Comparison of ENCODE assay signal across 14 cellular contexts in genomic region chr16:90083139-90083538, GRCh38. TPM values are rescaled to one million over a fixed set of nuclear protein-coding genes. Genes with fewer than 3 reads are reported as not detected.
DNase-seq lines count a peak whose midpoint lies in the region; ATAC-seq and TF ChIP-seq lines count a peak whose summit lies in the region.
"Had no signal": no experiment of that assay in that cellular context is flagged by ENCODE, and none has a peak within 500 bp of the region (broad histone marks: within the 10 kb centered on the region; RNA-seq: fewer than 3 reads in every experiment).

No MANE protein-coding gene starts in this region.

- H3K9me3 ChIP-seq in CD4-positive, alpha-beta memory T cell (ENCODE audit: control insufficient read depth in 1 of 2, low read length in 2 of 2), result no peaks in the 10 kb centered on the region
- no peaks in the 10 kb centered on the region for H3K9me3 ChIP-seq in osteoblast (ENCODE audit: low read depth, low read length)
- H3K9me3 ChIP-seq: body of pancreas had no signal

- H4K20me1 ChIP-seq in osteoblast (ENCODE audit: insufficient read depth, low read length), result no peaks in the 10 kb centered on the region

- no peaks in the 10 kb centered on the region for H3K36me3 Mint-ChIP-seq in activated CD4-positive, alpha-beta T cell treated with anti-CD3 and anti-CD28 coated beads, Interleukin-2, amount 10 ng/mL, durations not matched to agents 24 days and 14 days (ENCODE audit: low read depth)
- peaks cover 0 to 5% of the 10 kb centered on the region in 2 donors for H3K36me3 Mint-ChIP-seq in CD4-positive, alpha-beta memory T cell
- no peaks in the 10 kb centered on the region for H3K36me3 Mint-ChIP-seq in activated CD8-positive, alpha-beta T cell treated with anti-CD3 and anti-CD28 coated beads, Interleukin-2, amount 10 ng/mL, durations not matched to agents 7 days and 5 days (ENCODE audit: low read depth)
- no peaks in the 10 kb centered on the region for H3K36me3 Mint-ChIP-seq in naive B cell

- no peak for TF ChIP-seq POLR2A in erythroblast (IDR thresholded peaks at IDR 0.05; ENCODE audit: low read length)

- no peak for DNase-seq in activated CD4-positive, alpha-beta T cell treated with anti-CD3 and anti-CD28 coated beads, Interleukin-2, amount 10 ng/mL, durations not matched to agents 24 days and 14 days
- no peak for DNase-seq in activated CD4-positive, alpha-beta T cell treated with anti-CD3 and anti-CD28 coated beads for 1 hour
- no peak for DNase-seq in CD4-positive, alpha-beta memory T cell
- DNase-seq in activated CD8-positive, alpha-beta T cell treated with anti-CD3 and anti-CD28 coated beads, Interleukin-2, amount 10 ng/mL, durations not matched to agents 7 days and 5 days, result no peak
- DNase-seq in naive B cell (no peak), erythroblast (lab: John Stamatoyannopoulos, UW) (no peak), osteoblast (ENCODE audit: insufficient read length, low spot score, missing footprints) (no peak), cerebellar cortex (ENCODE audit: low spot score) (no peak)
- DNase-seq: left colon, NCI-H510A treated with DMSO at 0.1 percent for 48 hours had no signal

- peaks cover 16% of the 10 kb centered on the region for H3K4me1 Mint-ChIP-seq in activated CD4-positive, alpha-beta T cell treated with anti-CD3 and anti-CD28 coated beads, Interleukin-2, amount 10 ng/mL, durations not matched to agents 24 days and 14 days
- peaks cover 8 to 14% (median 9%) of the 10 kb centered on the region in 4 donors for H3K4me1 Mint-ChIP-seq in CD4-positive, alpha-beta memory T cell
- H3K4me1 Mint-ChIP-seq in activated CD8-positive, alpha-beta T cell treated with anti-CD3 and anti-CD28 coated beads, Interleukin-2, amount 10 ng/mL, durations not matched to agents 7 days and 5 days (ENCODE audit: low read depth), result peaks cover 8% of the 10 kb centered on the region
- H3K4me1 Mint-ChIP-seq in naive B cell, result peaks cover 10 to 13% (median 12%) of the 10 kb centered on the region in 3 donors

- ATAC-seq in activated CD8-positive, alpha-beta T cell treated with anti-CD3 and anti-CD28 coated beads, Interleukin-2, amount 10 ng/mL, durations not matched to agents 7 days and 5 days, result no peak
- ATAC-seq in naive B cell (ENCODE audit: low read depth in 2 of 2), result no peak

- H3K27ac Mint-ChIP-seq in activated CD4-positive, alpha-beta T cell treated with anti-CD3 and anti-CD28 coated beads, Interleukin-2, amount 10 ng/mL, durations not matched to agents 24 days and 14 days, result peak overlapping the region; percentile 29
- peak overlapping the region in 6 of 7 donors; percentile 8 to 95 (median 74) for H3K27ac Mint-ChIP-seq in CD4-positive, alpha-beta memory T cell
- H3K27ac Mint-ChIP-seq in activated CD8-positive, alpha-beta T cell treated with anti-CD3 and anti-CD28 coated beads, Interleukin-2, amount 10 ng/mL, durations not matched to agents 7 days and 5 days, result no peak overlapping the region
- no peak overlapping the region for H3K27ac Mint-ChIP-seq in naive B cell

- H2AFZ ChIP-seq in osteoblast (ENCODE audit: low read length), result no peak overlapping the region

- no peak overlapping the region for H3K4me3 ChIP-seq in CD4-positive, alpha-beta memory T cell (ENCODE audit: low read length in 2 of 2)
- H3K4me3 ChIP-seq in osteoblast (ENCODE audit: insufficient read depth, low read length), result no peak overlapping the region
- H3K4me3 ChIP-seq: body of pancreas had no signal

- H3K4me1 ChIP-seq in CD4-positive, alpha-beta memory T cell (ENCODE audit: insufficient read depth, low read length), result peaks cover 7% of the 10 kb centered on the region
- no peaks in the 10 kb centered on the region for H3K4me1 ChIP-seq in osteoblast (ENCODE audit: insufficient read depth, low read length)

- no peak overlapping the region for H3K27ac ChIP-seq in CD4-positive, alpha-beta memory T cell (ENCODE audit: low read depth, low read length)
- H3K27ac ChIP-seq in osteoblast (ENCODE audit: low read depth, low read length), result no peak overlapping the region

- no peak for TF ChIP-seq CTCF in osteoblast (IDR thresholded peaks at IDR 0.05; ENCODE audit: extremely low read depth, low read depth, low read length)

- H3K27me3 ChIP-seq in CD4-positive, alpha-beta memory T cell (ENCODE audit: insufficient read depth, low read length), result no peaks in the 10 kb centered on the region
- no peaks in the 10 kb centered on the region for H3K27me3 ChIP-seq in osteoblast (ENCODE audit: insufficient read depth, low read length)
- H3K27me3 ChIP-seq: body of pancreas had no signal

- peaks cover 26% of the 10 kb centered on the region for H3K27me3 Mint-ChIP-seq in activated CD4-positive, alpha-beta T cell treated with anti-CD3 and anti-CD28 coated beads, Interleukin-2, amount 10 ng/mL, durations not matched to agents 24 days and 14 days
- H3K27me3 Mint-ChIP-seq in CD4-positive, alpha-beta memory T cell, result peaks cover 1 to 12% of the 10 kb centered on the region in 2 donors
- peaks cover 22% of the 10 kb centered on the region for H3K27me3 Mint-ChIP-seq in activated CD8-positive, alpha-beta T cell treated with anti-CD3 and anti-CD28 coated beads, Interleukin-2, amount 10 ng/mL, durations not matched to agents 7 days and 5 days (ENCODE audit: low read depth)
- H3K27me3 Mint-ChIP-seq in naive B cell, result peaks cover 7 to 45% (median 8%) of the 10 kb centered on the region in 3 donors

- CTCF ChIA-PET in CD4-positive, alpha-beta memory T cell (lab: Charles Lee; ENCODE audit: partially characterized antibody), result interaction anchor here (0.7 to 1.6 kb wide), 3 partner anchors 60 to 85 kb away, joined by 3 read pairs; no protein-coding TSS in a partner anchor
- CTCF ChIA-PET in activated CD8-positive, alpha-beta T cell treated with anti-CD3 and anti-CD28 coated beads, Interleukin-2, amount 10 ng/mL, durations not matched to agents 7 days and 5 days (lab: Charles Lee), result interaction anchor here (1.6 to 2.7 kb wide), 2 partner anchors 10 to 19 kb away, joined by 5 to 18 read pairs; no protein-coding TSS in a partner anchor

- H3K4me3 Mint-ChIP-seq in activated CD4-positive, alpha-beta T cell treated with anti-CD3 and anti-CD28 coated beads, Interleukin-2, amount 10 ng/mL, durations not matched to agents 24 days and 14 days, result peak overlapping the region; percentile 88
- H3K4me3 Mint-ChIP-seq in CD4-positive, alpha-beta memory T cell, result peak overlapping the region; percentile 90 to 98 (median 98)
- peak overlapping the region; percentile 80 for H3K4me3 Mint-ChIP-seq in activated CD8-positive, alpha-beta T cell treated with anti-CD3 and anti-CD28 coated beads, Interleukin-2, amount 10 ng/mL, durations not matched to agents 7 days and 5 days
- peak overlapping the region; percentile 84 to 98 (median 96) for H3K4me3 Mint-ChIP-seq in naive B cell

- POLR2A ChIA-PET in CD4-positive, alpha-beta memory T cell (lab: Charles Lee; ENCODE audit: partially characterized antibody), result no interaction called here
- POLR2A ChIA-PET in activated CD8-positive, alpha-beta T cell treated with anti-CD3 and anti-CD28 coated beads, Interleukin-2, amount 10 ng/mL, durations not matched to agents 7 days and 5 days (lab: Charles Lee), result no interaction called here

- intact Hi-C loops in activated CD4-positive, alpha-beta T cell treated with anti-CD3 and anti-CD28 coated beads, Interleukin-2, amount 10 ng/mL, durations not matched to agents 24 days and 14 days (cut with micrococcal nuclease), result no loop called here
- intact Hi-C loops in CD4-positive, alpha-beta memory T cell (cut with micrococcal nuclease), result no loop called here

- no peaks in the 10 kb centered on the region for H3K9me3 Mint-ChIP-seq in activated CD4-positive, alpha-beta T cell treated with anti-CD3 and anti-CD28 coated beads, Interleukin-2, amount 10 ng/mL, durations not matched to agents 24 days and 14 days
- H3K9me3 Mint-ChIP-seq in CD4-positive, alpha-beta memory T cell, result peaks cover 0 to 10% (median 0%) of the 10 kb centered on the region in 8 donors
- no peaks in the 10 kb centered on the region for H3K9me3 Mint-ChIP-seq in activated CD8-positive, alpha-beta T cell treated with anti-CD3 and anti-CD28 coated beads, Interleukin-2, amount 10 ng/mL, durations not matched to agents 7 days and 5 days (ENCODE audit: insufficient read depth)
- peaks cover 0 to 3% (median 0%) of the 10 kb centered on the region in 7 donors for H3K9me3 Mint-ChIP-seq in naive B cell

- H3K79me2 ChIP-seq in osteoblast (ENCODE audit: insufficient read depth, low read length), result no peaks in the 10 kb centered on the region

- no peaks in the 10 kb centered on the region for H3K36me3 ChIP-seq in CD4-positive, alpha-beta memory T cell (ENCODE audit: insufficient read depth, low read length)
- no peaks in the 10 kb centered on the region for H3K36me3 ChIP-seq in osteoblast (ENCODE audit: insufficient read depth, low read length)
- H3K36me3 ChIP-seq: tibial nerve had no signal

- no peak overlapping the region for H3K4me2 ChIP-seq in osteoblast (ENCODE audit: insufficient read depth, low read length)

RNA-seq across cellular contexts. Expression of gene PRDM7, which starts 6.0 kb away (rescaled TPM):
- total RNA-seq in activated CD4-positive, alpha-beta T cell treated with anti-CD3 and anti-CD28 coated beads, Interleukin-2, amount 10 ng/mL, durations not matched to agents 24 days and 14 days, result not detected in 2 replicates
- not detected for total RNA-seq in CD4-positive, alpha-beta memory T cell
- polyA plus RNA-seq in CD4-positive, alpha-beta memory T cell, result not detected
- total RNA-seq in activated CD8-positive, alpha-beta T cell treated with anti-CD3 and anti-CD28 coated beads, Interleukin-2, amount 10 ng/mL, durations not matched to agents 7 days and 5 days, result not detected
- not detected for polyA plus RNA-seq in naive B cell (ENCODE audit: low read depth in 6 of 6)
- total RNA-seq in osteoblast, result not detected in 2 replicates
- total RNA-seq: body of pancreas, left colon, renal cortical epithelial cell, tibial nerve had no signal
- polyA plus RNA-seq: AG04450 had no signal

Comparison
In these comparisons a context has a peak if more than half of its experiments do, and no peak if none do; other contexts are left out.
1. H3K27ac Mint-ChIP-seq: peak in activated CD4-positive, alpha-beta T cell treated with anti-CD3 and anti-CD28 coated beads, Interleukin-2, amount 10 ng/mL, durations not matched to agents 24 days and 14 days (single experiment) and CD4-positive, alpha-beta memory T cell (6 of 7); none in activated CD8-positive, alpha-beta T cell treated with anti-CD3 and anti-CD28 coated beads, Interleukin-2, amount 10 ng/mL, durations not matched to agents 7 days and 5 days (single experiment) and naive B cell (0 of 6).
2. Peak in every context shown above with its lines, with median percentiles within 50 percentile points of each other: H3K4me3 Mint-ChIP-seq.